In the genomic region with DNA sequence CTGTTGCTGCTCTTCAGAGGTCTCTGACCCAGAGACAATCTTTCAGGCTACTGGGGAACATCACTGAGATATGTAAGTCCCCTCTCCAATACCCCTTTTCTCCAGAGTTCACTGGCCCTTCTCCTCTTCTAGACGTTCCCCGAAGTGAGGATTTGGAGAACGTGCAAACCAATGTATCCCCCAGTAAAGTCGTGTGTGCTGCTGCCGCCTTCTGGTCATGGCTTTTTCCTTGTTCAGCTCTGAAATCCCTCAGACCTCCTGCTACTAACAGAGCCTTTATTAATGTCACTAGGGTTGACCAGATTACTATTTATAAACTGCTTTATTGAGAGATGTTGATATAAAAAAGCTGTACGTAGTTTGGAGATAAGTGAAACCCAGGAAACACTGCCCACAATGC, we compare ENCODE assay signal across 11 cellular contexts.
A peak's percentile ranks its signal among the peaks of the same experiment; 100 is the strongest.
DNase-seq lines count a peak whose midpoint lies in the region; ATAC-seq and TF ChIP-seq lines count a peak whose summit lies in the region.
"Had no signal": no experiment of that assay in that cellular context is flagged by ENCODE, and none has a peak within 500 bp of the region (broad histone marks: within the 10 kb centered on the region; RNA-seq: fewer than 3 reads in every experiment).

No MANE protein-coding gene starts in this region.

- no peak for TF ChIP-seq POLR2A in suprapubic skin (IDR thresholded peaks at IDR 0.05)

- H2BK5ac ChIP-seq in mesendoderm (ENCODE audit: low read length): no peak overlapping the region

- POLR2A ChIA-PET in Caco-2 (lab: Charles Lee): no interaction called here

- peak; percentile 35 for TF ChIP-seq CTCF in Caco-2 (IDR thresholded peaks at IDR 0.05; ENCODE audit: insufficient read depth in 1 of 2, low read depth in 1 of 2, low read length in 1 of 2, severe bottlenecking in 1 of 2, unreplicated experiment in 1 of 2)
- TF ChIP-seq CTCF in chondrocyte (IDR thresholded peaks at IDR 0.05): peak; percentile 38
- TF ChIP-seq CTCF in suprapubic skin (IDR thresholded peaks at IDR 0.05): no peak

- no peak overlapping the region for H2BK15ac ChIP-seq in mesendoderm (replicated peaks; ENCODE audit: low read depth)

- no peak overlapping the region for H3K23ac ChIP-seq in mesendoderm (ENCODE audit: low read length)

- H3K27me3 Mint-ChIP-seq in Caco-2 (ENCODE audit: insufficient read depth, unreplicated experiment) (no peaks in the 10 kb centered on the region), chondrocyte (ENCODE audit: low read depth) (peaks cover 8% of the 10 kb centered on the region)
- H3K27me3 Mint-ChIP-seq: activated B cell treated with CpG ODN at 0.5 μM for 24 hours had no signal

- no TSS peak for BruUV-seq in Caco-2 (replicated peaks; lab: Mats Ljungman, UMichigan)

- no peaks in the 10 kb centered on the region for H3K4me1 Mint-ChIP-seq in Caco-2 (ENCODE audit: low read depth, unreplicated experiment)
- no peaks in the 10 kb centered on the region for H3K4me1 Mint-ChIP-seq in chondrocyte (ENCODE audit: low read depth)
- H3K4me1 Mint-ChIP-seq: activated B cell treated with CpG ODN at 0.5 μM for 24 hours had no signal

- H3K27me3 ChIP-seq in Caco-2 (replicated peaks; ENCODE audit: control insufficient read depth, insufficient read depth, low read length): no peaks in the 10 kb centered on the region
- no peaks in the 10 kb centered on the region for H3K27me3 ChIP-seq in mesendoderm (ENCODE audit: insufficient read depth, low read length, poor library complexity)
- no peaks in the 10 kb centered on the region for H3K27me3 ChIP-seq in suprapubic skin

- no peak overlapping the region for H3K56ac ChIP-seq in mesendoderm (ENCODE audit: low read length)

- no peak overlapping the region for H3K9ac ChIP-seq in mesendoderm (ENCODE audit: low read length)

- H3K27ac Mint-ChIP-seq in Caco-2 (ENCODE audit: unreplicated experiment): no peak overlapping the region
- no peak overlapping the region for H3K27ac Mint-ChIP-seq in chondrocyte (ENCODE audit: unreplicated experiment)
- H3K27ac Mint-ChIP-seq: activated B cell treated with CpG ODN at 0.5 μM for 24 hours had no signal

- CTCF ChIA-PET in Caco-2 (lab: Charles Lee): no interaction called here

- DNase-seq in Caco-2 (peak in 1 of 2 experiments; percentile 34), NAMALWA (ENCODE audit: low spot score) (peak; percentile 67), chondrocyte (ENCODE audit: low spot score) (no peak), mesendoderm (peak; percentile 74), suprapubic skin (ENCODE audit: low spot score in 2 of 2) (no peak), NCI-H1694 (lab: John Stamatoyannopoulos, UW) (no peak)
- DNase-seq in effector CD4-positive, alpha-beta T cell: no peak
- DNase-seq: activated B cell treated with CpG ODN at 0.5 μM for 24 hours, NCI-H2227 treated with DMSO at 0.1 percent for 48 hours had no signal

- H3K9me3 Mint-ChIP-seq in Caco-2 (ENCODE audit: unreplicated experiment): no peaks in the 10 kb centered on the region
- H3K9me3 Mint-ChIP-seq in chondrocyte (ENCODE audit: low read depth): no peaks in the 10 kb centered on the region

- TF ChIP-seq EP300 in suprapubic skin (IDR thresholded peaks at IDR 0.05): no peak

- H3K27ac ChIP-seq in mesendoderm (ENCODE audit: low read depth, low read length) (no peak overlapping the region), suprapubic skin (no peak overlapping the region)

- H3K79me1 ChIP-seq in mesendoderm (ENCODE audit: low read length): no peaks in the 10 kb centered on the region

- no peak overlapping the region for H2BK120ac ChIP-seq in mesendoderm (ENCODE audit: low read depth, low read length)

- H3K4ac ChIP-seq in mesendoderm (ENCODE audit: low read depth, low read length): no peak overlapping the region

- no peak overlapping the region for H4K8ac ChIP-seq in mesendoderm (ENCODE audit: low read depth, low read length)

- H3K36me3 Mint-ChIP-seq in Caco-2 (ENCODE audit: insufficient read depth, unreplicated experiment): no peaks in the 10 kb centered on the region
- H3K36me3 Mint-ChIP-seq in chondrocyte (ENCODE audit: low read depth): no peaks in the 10 kb centered on the region

- H3K18ac ChIP-seq in mesendoderm (ENCODE audit: low read length): no peak overlapping the region

- H3K9me3 ChIP-seq in Caco-2 (no peaks in the 10 kb centered on the region), suprapubic skin (no peaks in the 10 kb centered on the region)

- no peak overlapping the region for H3K4me2 ChIP-seq in mesendoderm (ENCODE audit: low read length)

- H3K4me3 ChIP-seq in Caco-2 (ENCODE audit: low read depth, low read length) (no peak overlapping the region), mesendoderm (ENCODE audit: low read length) (no peak overlapping the region), suprapubic skin (no peak overlapping the region)

- H3K4me1 ChIP-seq in Caco-2: no peaks in the 10 kb centered on the region
- H3K4me1 ChIP-seq in mesendoderm (ENCODE audit: control insufficient read depth, low read depth, low read length): no peaks in the 10 kb centered on the region
- H3K4me1 ChIP-seq in suprapubic skin: no peaks in the 10 kb centered on the region

- ATAC-seq in HG02798 (IDR thresholded peaks at IDR 0.05; ENCODE audit: poor library complexity, unreplicated experiment): no peak
- ATAC-seq: Right ventricle myocardium inferior had no signal

- intact Hi-C loops in Caco-2 (cut with micrococcal nuclease; ENCODE audit: unreplicated experiment): no loop called here

- WGBS in mesendoderm (ENCODE audit: extremely low coverage, insufficient coverage, low lambda C conversion rate): no CpG with 5 or more reads among the region's 6 CpGs
- WGBS in suprapubic skin: 27% methylated on average over 6 of the region's 6 CpGs

- no peak overlapping the region for H3K4me3 Mint-ChIP-seq in Caco-2 (ENCODE audit: unreplicated experiment)
- no peak overlapping the region for H3K4me3 Mint-ChIP-seq in chondrocyte (ENCODE audit: unreplicated experiment)
- H3K4me3 Mint-ChIP-seq: activated B cell treated with CpG ODN at 0.5 μM for 24 hours had no signal

- H4K5ac ChIP-seq in mesendoderm (ENCODE audit: low read length): no peak overlapping the region

- H2AK5ac ChIP-seq in mesendoderm (ENCODE audit: low read length): no peak overlapping the region

- H3K36me3 ChIP-seq in Caco-2 (ENCODE audit: control insufficient read depth, insufficient read depth, low read length) (no peaks in the 10 kb centered on the region), mesendoderm (ENCODE audit: control insufficient read depth, insufficient read depth, low read length) (no peaks in the 10 kb centered on the region), suprapubic skin (no peaks in the 10 kb centered on the region)

- H3K79me2 ChIP-seq in mesendoderm (ENCODE audit: control insufficient read depth, insufficient read depth, low read length): no peaks in the 10 kb centered on the region

Comparison
In these comparisons a context has a peak if more than half of its experiments do, and no peak if none do; other contexts are left out.
1. DNase-seq: peak in NAMALWA (single experiment) and mesendoderm (single experiment); none in chondrocyte (single experiment), suprapubic skin (0 of 2), effector CD4-positive, alpha-beta T cell (single experiment) and NCI-H1694 (single experiment).
2. CTCF ChIP-seq: peak in Caco-2 (2 of 2) and chondrocyte (single experiment); none in suprapubic skin (0 of 2).